2 cellular contexts compared by ENCODE assay signal in the genomic region with DNA sequence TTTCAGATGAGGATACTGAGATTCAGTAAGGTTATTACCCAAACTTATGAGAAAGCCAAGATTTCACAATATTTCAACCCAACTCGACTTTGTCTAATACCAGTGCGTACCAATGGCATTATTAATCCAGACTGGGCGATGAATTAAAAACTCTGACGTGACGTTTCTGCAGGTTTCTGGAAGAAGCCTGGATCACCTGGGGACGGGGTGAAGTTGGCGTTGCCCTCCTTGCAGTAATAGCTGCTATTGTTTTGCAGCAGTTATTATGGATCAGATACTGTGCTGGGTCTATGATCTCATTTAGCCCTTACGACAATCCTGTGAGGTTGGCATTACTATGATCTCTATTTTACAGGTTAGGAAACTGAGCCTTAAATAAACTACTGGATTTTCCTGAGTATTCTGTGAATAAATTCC.
TF ChIP-seq lines count a peak whose summit lies in the region.

No MANE protein-coding gene starts in this region.

TF ChIP-seq in A549, 52 proteins besides CTCF, POLR2A, EP300 and RAD21:
- TF ChIP-seq, protein P1, sequence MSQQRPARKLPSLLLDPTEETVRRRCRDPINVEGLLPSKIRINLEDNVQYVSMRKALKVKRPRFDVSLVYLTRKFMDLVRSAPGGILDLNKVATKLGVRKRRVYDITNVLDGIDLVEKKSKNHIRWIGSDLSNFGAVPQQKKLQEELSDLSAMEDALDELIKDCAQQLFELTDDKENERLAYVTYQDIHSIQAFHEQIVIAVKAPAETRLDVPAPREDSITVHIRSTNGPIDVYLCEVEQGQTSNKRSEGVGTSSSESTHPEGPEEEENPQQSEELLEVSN (IDR thresholded peaks at IDR 0.05; ENCODE audit: borderline replicate concordance, low read depth) = no peak
- no peak for TF ChIP-seq MAZ (IDR thresholded peaks at IDR 0.05; ENCODE audit: borderline replicate concordance, low read depth, low read length)
- no peak for TF ChIP-seq TFCP2L1 (CRISPR knock-in tag; IDR thresholded peaks at IDR 0.05)
- no peak for TF ChIP-seq MAFK (IDR thresholded peaks at IDR 0.05; ENCODE audit: partially characterized antibody)
- no peak for TF ChIP-seq NFE2L2 (conservative IDR thresholded peaks at IDR 0.05; ENCODE audit: low read length)
- TF ChIP-seq HOXA7 (CRISPR knock-in tag; IDR thresholded peaks at IDR 0.05) = no peak
- TF ChIP-seq CBX2 (IDR thresholded peaks at IDR 0.05; ENCODE audit: borderline replicate concordance, low read depth) = no peak
- TF ChIP-seq RNF2 (IDR thresholded peaks at IDR 0.05; ENCODE audit: borderline replicate concordance, low read depth) = no peak
- no peak for TF ChIP-seq TP53 (CRISPR knock-in tag; IDR thresholded peaks at IDR 0.05)
- TF ChIP-seq, protein P2, sequence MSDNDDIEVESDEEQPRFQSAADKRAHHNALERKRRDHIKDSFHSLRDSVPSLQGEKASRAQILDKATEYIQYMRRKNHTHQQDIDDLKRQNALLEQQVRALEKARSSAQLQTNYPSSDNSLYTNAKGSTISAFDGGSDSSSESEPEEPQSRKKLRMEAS (IDR thresholded peaks at IDR 0.05) = no peak
- TF ChIP-seq KDM1A (IDR thresholded peaks at IDR 0.05; ENCODE audit: low read depth) = no peak
- no peak for TF ChIP-seq POLR2AphosphoS2 (conservative IDR thresholded peaks at IDR 0.05; ENCODE audit: low read length)
- TF ChIP-seq MYC (IDR thresholded peaks at IDR 0.05; ENCODE audit: borderline replicate concordance, low read length) = no peak
- TF ChIP-seq KDM5A (IDR thresholded peaks at IDR 0.05) = no peak
- no peak for TF ChIP-seq HOXB5 (CRISPR knock-in tag; IDR thresholded peaks at IDR 0.05)
- no peak for TF ChIP-seq BHLHE40 (IDR thresholded peaks at IDR 0.05; ENCODE audit: low read depth, low read length)

TF ChIP-seq in liver, 16 proteins besides CTCF, POLR2A, EP300 and RAD21 (continued from another document):
- TF ChIP-seq, protein P3, sequence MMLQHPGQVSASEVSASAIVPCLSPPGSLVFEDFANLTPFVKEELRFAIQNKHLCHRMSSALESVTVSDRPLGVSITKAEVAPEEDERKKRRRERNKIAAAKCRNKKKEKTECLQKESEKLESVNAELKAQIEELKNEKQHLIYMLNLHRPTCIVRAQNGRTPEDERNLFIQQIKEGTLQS (IDR thresholded peaks at IDR 0.05) = no peak
- no peak for TF ChIP-seq RXRA (IDR thresholded peaks at IDR 0.05)
- TF ChIP-seq HNF4A (conservative IDR thresholded peaks at IDR 0.05) = no peak
- TF ChIP-seq, protein P4, sequence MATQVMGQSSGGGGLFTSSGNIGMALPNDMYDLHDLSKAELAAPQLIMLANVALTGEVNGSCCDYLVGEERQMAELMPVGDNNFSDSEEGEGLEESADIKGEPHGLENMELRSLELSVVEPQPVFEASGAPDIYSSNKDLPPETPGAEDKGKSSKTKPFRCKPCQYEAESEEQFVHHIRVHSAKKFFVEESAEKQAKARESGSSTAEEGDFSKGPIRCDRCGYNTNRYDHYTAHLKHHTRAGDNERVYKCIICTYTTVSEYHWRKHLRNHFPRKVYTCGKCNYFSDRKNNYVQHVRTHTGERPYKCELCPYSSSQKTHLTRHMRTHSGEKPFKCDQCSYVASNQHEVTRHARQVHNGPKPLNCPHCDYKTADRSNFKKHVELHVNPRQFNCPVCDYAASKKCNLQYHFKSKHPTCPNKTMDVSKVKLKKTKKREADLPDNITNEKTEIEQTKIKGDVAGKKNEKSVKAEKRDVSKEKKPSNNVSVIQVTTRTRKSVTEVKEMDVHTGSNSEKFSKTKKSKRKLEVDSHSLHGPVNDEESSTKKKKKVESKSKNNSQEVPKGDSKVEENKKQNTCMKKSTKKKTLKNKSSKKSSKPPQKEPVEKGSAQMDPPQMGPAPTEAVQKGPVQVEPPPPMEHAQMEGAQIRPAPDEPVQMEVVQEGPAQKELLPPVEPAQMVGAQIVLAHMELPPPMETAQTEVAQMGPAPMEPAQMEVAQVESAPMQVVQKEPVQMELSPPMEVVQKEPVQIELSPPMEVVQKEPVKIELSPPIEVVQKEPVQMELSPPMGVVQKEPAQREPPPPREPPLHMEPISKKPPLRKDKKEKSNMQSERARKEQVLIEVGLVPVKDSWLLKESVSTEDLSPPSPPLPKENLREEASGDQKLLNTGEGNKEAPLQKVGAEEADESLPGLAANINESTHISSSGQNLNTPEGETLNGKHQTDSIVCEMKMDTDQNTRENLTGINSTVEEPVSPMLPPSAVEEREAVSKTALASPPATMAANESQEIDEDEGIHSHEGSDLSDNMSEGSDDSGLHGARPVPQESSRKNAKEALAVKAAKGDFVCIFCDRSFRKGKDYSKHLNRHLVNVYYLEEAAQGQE (IDR thresholded peaks at IDR 0.05) = no peak
- no peak for TF ChIP-seq YY1 (IDR thresholded peaks at IDR 0.05)
- TF ChIP-seq FOXA2 (IDR thresholded peaks at IDR 0.05) = no peak
- no peak for TF ChIP-seq HNF4G (IDR thresholded peaks at IDR 0.05)
- TF ChIP-seq, protein P5, sequence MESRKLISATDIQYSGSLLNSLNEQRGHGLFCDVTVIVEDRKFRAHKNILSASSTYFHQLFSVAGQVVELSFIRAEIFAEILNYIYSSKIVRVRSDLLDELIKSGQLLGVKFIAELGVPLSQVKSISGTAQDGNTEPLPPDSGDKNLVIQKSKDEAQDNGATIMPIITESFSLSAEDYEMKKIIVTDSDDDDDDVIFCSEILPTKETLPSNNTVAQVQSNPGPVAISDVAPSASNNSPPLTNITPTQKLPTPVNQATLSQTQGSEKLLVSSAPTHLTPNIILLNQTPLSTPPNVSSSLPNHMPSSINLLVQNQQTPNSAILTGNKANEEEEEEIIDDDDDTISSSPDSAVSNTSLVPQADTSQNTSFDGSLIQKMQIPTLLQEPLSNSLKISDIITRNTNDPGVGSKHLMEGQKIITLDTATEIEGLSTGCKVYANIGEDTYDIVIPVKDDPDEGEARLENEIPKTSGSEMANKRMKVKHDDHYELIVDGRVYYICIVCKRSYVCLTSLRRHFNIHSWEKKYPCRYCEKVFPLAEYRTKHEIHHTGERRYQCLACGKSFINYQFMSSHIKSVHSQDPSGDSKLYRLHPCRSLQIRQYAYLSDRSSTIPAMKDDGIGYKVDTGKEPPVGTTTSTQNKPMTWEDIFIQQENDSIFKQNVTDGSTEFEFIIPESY (IDR thresholded peaks at IDR 0.05) = no peak
- TF ChIP-seq NR2F2 (IDR thresholded peaks at IDR 0.05) = no peak
- TF ChIP-seq, protein P2 (IDR thresholded peaks at IDR 0.05) = no peak
- no peak for TF ChIP-seq FOXA1 (IDR thresholded peaks at IDR 0.05)
TF ChIP-seq in liver: peak in this region for 0.
